Comparison of ENCODE assay signal across 22 cellular contexts in the genomic region with DNA sequence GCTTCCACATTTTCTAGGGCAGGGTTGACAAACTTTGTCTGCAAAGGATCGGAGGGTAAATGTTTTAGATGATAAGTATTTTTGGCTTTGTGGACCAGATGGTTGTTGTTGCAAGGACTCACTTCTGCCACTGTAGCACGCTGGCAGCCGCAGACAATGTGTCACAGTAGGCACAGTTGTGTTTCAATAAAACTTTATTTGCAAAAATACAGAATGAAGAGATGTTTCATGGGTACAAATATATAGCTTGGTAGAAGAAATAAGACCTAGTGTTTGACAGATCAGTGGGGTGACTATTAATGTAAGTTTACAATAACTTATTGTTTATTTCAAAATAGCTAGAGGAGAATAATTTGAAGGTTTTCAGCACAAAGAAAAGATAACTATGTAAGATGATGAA.
"Had no signal": no experiment of that assay in that cellular context is flagged by ENCODE, and none has a peak within 500 bp of the region (broad histone marks: within the 10 kb centered on the region; RNA-seq: fewer than 3 reads in every experiment).

No MANE protein-coding gene starts in this region.

- H3K36me3 ChIP-seq: ascending aorta, cardiac muscle cell, colonic mucosa, SJCRH30 had no signal

- DNase-seq: activated CD4-positive, alpha-beta T cell treated with anti-CD3 and anti-CD28 coated beads, Interleukin-2, amount 10 ng/mL, durations not matched to agents 24 days and 14 days; activated CD4-positive, alpha-beta T cell treated with anti-CD3 and anti-CD28 coated beads, Interleukin-2, amount 50 U/mL, for 4 hours; activated CD8-positive, alpha-beta T cell treated with anti-CD3 and anti-CD28 coated beads for 36 hours; activated gamma-delta T cell; activated naive CD4-positive, alpha-beta T cell treated with Interleukin-2 at 50 U/mL for 16 hours; activated naive CD8-positive, alpha-beta T cell treated with anti-CD3 and anti-CD28 coated beads, Interleukin-2, amount 10 ng/mL, durations not matched to agents 7 days and 5 days; activated T-cell treated with anti-CD3 and anti-CD28 coated beads, Interleukin-2, amount 50 U/mL, for 24 hours; amygdala; colonic mucosa; NCI-H1105; NCI-H1417 treated with DMSO at 0.1 percent for 48 hours; NCI-H1930; NCI-H2081 treated with DMSO at 0.1 percent for 48 hours; NCI-H2171; NCI-H524 treated with DMSO at 0.1 percent for 48 hours; PC-9; SHP77; SJCRH30; SK-N-SH had no signal

- H3K27ac ChIP-seq: ascending aorta, cardiac muscle cell, colonic mucosa, PC-9, SJCRH30 had no signal

- H3K4me2 ChIP-seq: PC-9, SK-N-SH had no signal

- ATAC-seq: activated CD8-positive, alpha-beta T cell treated with anti-CD3 and anti-CD28 coated beads for 36 hours had no signal

- FAIRE-seq: TTC549 had no signal

- H3K27me3 ChIP-seq: ascending aorta, cardiac muscle cell, colonic mucosa had no signal

- H3K4me1 ChIP-seq: ascending aorta, colonic mucosa, SJCRH30 had no signal

- H3K9ac ChIP-seq: SK-N-SH had no signal

- H3K4me3 ChIP-seq: ascending aorta, cardiac muscle cell, colonic mucosa, PC-9, SJCRH30 had no signal

- H2AFZ ChIP-seq: PC-9 had no signal

- H3K9me3 ChIP-seq: ascending aorta, colonic mucosa, SJCRH30, SK-N-SH had no signal
